8 cellular contexts compared by ENCODE assay signal in the genomic region with DNA sequence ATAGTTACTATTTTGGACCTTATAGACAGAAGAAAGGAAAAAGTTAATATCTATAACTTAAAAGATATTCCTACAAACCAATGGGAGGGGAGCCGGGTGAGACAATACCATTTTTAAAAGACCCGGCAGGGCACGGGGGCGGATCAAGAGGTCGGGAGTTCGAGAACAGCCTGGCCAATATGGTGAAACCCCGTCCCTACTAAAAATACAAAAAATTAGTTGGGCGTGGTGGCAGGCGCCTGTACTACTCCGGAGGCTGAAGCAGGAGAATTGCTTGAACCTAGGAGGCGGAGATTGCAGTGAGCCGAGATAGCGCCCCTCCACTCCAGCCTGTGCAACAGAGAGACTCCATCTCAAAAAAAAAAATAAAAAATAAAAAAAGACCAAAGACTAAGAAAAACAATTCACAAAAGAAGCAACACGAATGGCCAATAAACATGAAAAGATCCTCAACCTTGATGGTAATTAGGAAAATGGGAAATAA. TPM values are rescaled to one million over a fixed set of nuclear protein-coding genes. Genes with fewer than 3 reads are reported as not detected.
DNase-seq lines count a peak whose midpoint lies in the region; FAIRE-seq and TF ChIP-seq lines count a peak whose summit lies in the region.

No MANE protein-coding gene starts in this region.

- FAIRE-seq in HTR-8/SVneo (lab: Jason Lieb, UNC) (no peak), frontal cortex (lab: Jason Lieb, UNC) (no peak)

- H3K4me3 ChIP-seq in breast epithelium (peak overlapping the region; percentile 88 to 92 (median 91)), neural cell (ENCODE audit: low read length) (peak overlapping the region; percentile 85)

- TF ChIP-seq CTCF in breast epithelium (IDR thresholded peaks at IDR 0.05) (no peak), neural cell (IDR thresholded peaks at IDR 0.05; ENCODE audit: poor library complexity, severe bottlenecking) (no peak)

- DNase-seq in Daoy (ENCODE audit: low read depth) (peak; percentile 50), NCI-H2227 (lab: John Stamatoyannopoulos, UW; ENCODE audit: unreplicated experiment) (peak; percentile 57), breast epithelium (ENCODE audit: low spot score in 2 of 2) (no peak), HTR-8/SVneo (ENCODE audit: insufficient read length, low spot score) (no peak), kidney glomerular epithelial cell (lab: John Stamatoyannopoulos, UW) (no peak), caudate nucleus (lab: John Stamatoyannopoulos, UW) (no peak), frontal cortex (ENCODE audit: low spot score in 2 of 2) (no peak)

- no peaks in the 10 kb centered on the region for H3K9me3 ChIP-seq in breast epithelium
- H3K9me3 ChIP-seq in neural cell (ENCODE audit: low read length): no peaks in the 10 kb centered on the region

- no peaks in the 10 kb centered on the region for H3K9me2 ChIP-seq in neural cell (ENCODE audit: insufficient read depth, low read length)

- H3K79me2 ChIP-seq in neural cell (replicated peaks; ENCODE audit: insufficient read depth, low read length): peaks cover 32% of the 10 kb centered on the region

- no peak overlapping the region for H3K9ac ChIP-seq in neural cell (ENCODE audit: low read length)

- intact Hi-C loops in breast epithelium (cut with DNase I; ENCODE audit: low total_unique reads): no loop called here

- H3K27me3 ChIP-seq in breast epithelium: no peaks in the 10 kb centered on the region
- peaks cover 17% of the 10 kb centered on the region for H3K27me3 ChIP-seq in neural cell (ENCODE audit: insufficient read depth, low read depth, low read length)

- no peak overlapping the region for H3K4me2 ChIP-seq in neural cell (ENCODE audit: low read length)

- TF ChIP-seq EP300 in neural cell (conservative IDR thresholded peaks at IDR 0.05; ENCODE audit: poor library complexity, severe bottlenecking): no peak

- H3F3A ChIP-seq in neural cell (ENCODE audit: insufficient read depth, low read length, poor library complexity, severe bottlenecking): no peaks in the 10 kb centered on the region

- no peak for TF ChIP-seq POLR2A in breast epithelium (IDR thresholded peaks at IDR 0.05)

- no peak for TF ChIP-seq RAD21 in neural cell (conservative IDR thresholded peaks at IDR 0.05)

- H3K27ac ChIP-seq in breast epithelium (peak overlapping the region in 1 of 2 donors; percentile 94), neural cell (ENCODE audit: low read length) (peak overlapping the region; percentile 89), caudate nucleus (ENCODE audit: low read depth, low read length) (no peak overlapping the region)

- no peaks in the 10 kb centered on the region for H4K20me1 ChIP-seq in neural cell (ENCODE audit: insufficient read depth)

- no peaks in the 10 kb centered on the region for H3K36me3 ChIP-seq in breast epithelium
- H3K36me3 ChIP-seq in neural cell (ENCODE audit: insufficient read depth, low read length): no peaks in the 10 kb centered on the region

- peak overlapping the region; percentile 93 for H2AFZ ChIP-seq in neural cell (ENCODE audit: low read depth, low read length)

- peaks cover 6 to 11% of the 10 kb centered on the region in 2 donors for H3K4me1 ChIP-seq in breast epithelium

TF ChIP-seq in neural cell, 6 proteins besides CTCF, POLR2A, EP300 and RAD21:
- TF ChIP-seq POLR2AphosphoS5 (IDR thresholded peaks at IDR 0.05): no peak
- no peak for TF ChIP-seq SMC3 (conservative IDR thresholded peaks at IDR 0.05; ENCODE audit: poor library complexity)
- no peak for TF ChIP-seq TAF1 (IDR thresholded peaks at IDR 0.05; ENCODE audit: low read depth)
- no peak for TF ChIP-seq MXI1 (conservative IDR thresholded peaks at IDR 0.05; ENCODE audit: poor library complexity, severe bottlenecking)
- TF ChIP-seq, protein P1, sequence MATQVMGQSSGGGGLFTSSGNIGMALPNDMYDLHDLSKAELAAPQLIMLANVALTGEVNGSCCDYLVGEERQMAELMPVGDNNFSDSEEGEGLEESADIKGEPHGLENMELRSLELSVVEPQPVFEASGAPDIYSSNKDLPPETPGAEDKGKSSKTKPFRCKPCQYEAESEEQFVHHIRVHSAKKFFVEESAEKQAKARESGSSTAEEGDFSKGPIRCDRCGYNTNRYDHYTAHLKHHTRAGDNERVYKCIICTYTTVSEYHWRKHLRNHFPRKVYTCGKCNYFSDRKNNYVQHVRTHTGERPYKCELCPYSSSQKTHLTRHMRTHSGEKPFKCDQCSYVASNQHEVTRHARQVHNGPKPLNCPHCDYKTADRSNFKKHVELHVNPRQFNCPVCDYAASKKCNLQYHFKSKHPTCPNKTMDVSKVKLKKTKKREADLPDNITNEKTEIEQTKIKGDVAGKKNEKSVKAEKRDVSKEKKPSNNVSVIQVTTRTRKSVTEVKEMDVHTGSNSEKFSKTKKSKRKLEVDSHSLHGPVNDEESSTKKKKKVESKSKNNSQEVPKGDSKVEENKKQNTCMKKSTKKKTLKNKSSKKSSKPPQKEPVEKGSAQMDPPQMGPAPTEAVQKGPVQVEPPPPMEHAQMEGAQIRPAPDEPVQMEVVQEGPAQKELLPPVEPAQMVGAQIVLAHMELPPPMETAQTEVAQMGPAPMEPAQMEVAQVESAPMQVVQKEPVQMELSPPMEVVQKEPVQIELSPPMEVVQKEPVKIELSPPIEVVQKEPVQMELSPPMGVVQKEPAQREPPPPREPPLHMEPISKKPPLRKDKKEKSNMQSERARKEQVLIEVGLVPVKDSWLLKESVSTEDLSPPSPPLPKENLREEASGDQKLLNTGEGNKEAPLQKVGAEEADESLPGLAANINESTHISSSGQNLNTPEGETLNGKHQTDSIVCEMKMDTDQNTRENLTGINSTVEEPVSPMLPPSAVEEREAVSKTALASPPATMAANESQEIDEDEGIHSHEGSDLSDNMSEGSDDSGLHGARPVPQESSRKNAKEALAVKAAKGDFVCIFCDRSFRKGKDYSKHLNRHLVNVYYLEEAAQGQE (IDR thresholded peaks at IDR 0.05; ENCODE audit: borderline replicate concordance): no peak

RNA-seq across cellular contexts. Expression of gene PSMB2, which starts 1.2 kb away (rescaled TPM):
- 58.4 and 59.7 TPM in 2 replicates for total RNA-seq in Daoy (2014; rRNA removed; shearing (Covaris generic))
- 10 to 100 TPM; 26.7 to 31.8 (median 31.5) TPM for total RNA-seq in breast epithelium
- 48.2 and 52.1 TPM in 2 replicates for polyA plus RNA-seq in neural cell
- polyA minus RNA-seq in neural cell: 36.8 and 44.3 TPM in 2 replicates
- 19.2 TPM for total RNA-seq in frontal cortex

Comparison
In these comparisons a context has a peak if more than half of its experiments do, and no peak if none do; other contexts are left out.
1. DNase-seq: peak in Daoy (single experiment) and NCI-H2227 (single experiment); none in breast epithelium (0 of 2), HTR-8/SVneo (single experiment), kidney glomerular epithelial cell (single experiment), caudate nucleus (0 of 61) and frontal cortex (0 of 2).